16 cellular contexts compared by ENCODE assay signal in the genomic region with DNA sequence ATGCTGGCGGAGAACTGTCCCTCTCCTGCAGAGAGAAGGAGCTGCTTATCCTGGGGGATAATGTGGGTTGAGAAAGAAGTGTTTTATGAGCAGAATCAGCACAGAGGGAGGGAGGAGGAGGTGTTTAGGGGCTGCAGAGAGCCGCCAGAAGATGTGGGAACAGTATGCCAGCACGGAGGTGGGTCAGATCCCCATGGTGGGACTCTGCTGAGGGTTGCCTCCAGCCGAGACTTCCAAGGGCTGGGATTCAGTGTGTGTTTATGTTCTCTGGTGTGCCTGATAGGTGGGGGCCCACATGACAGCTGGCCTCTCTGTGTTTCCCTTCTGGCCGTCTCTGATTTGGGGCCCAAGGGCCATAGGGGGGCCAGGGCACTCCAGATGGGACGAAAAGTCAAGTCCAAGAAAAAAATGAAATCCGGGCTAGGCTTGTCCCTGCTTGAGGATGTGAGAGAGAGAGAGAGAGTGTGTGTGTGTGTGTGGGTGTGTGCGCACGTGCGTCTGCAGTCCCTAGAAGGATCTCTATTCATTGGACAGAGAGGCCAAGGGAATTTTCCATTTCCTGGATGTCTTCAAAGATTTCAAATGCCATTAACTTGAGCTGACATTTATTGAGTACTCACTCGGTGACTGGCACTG. TPM values are rescaled to one million over a fixed set of nuclear protein-coding genes. Genes with fewer than 3 reads are reported as not detected.
A peak's percentile ranks its signal among the peaks of the same experiment; 100 is the strongest.
DNase-seq lines count a peak whose midpoint lies in the region; ATAC-seq, FAIRE-seq and TF ChIP-seq lines count a peak whose summit lies in the region.
"Had no signal": no experiment of that assay in that cellular context is flagged by ENCODE, and none has a peak within 500 bp of the region (broad histone marks: within the 10 kb centered on the region; RNA-seq: fewer than 3 reads in every experiment).

No MANE protein-coding gene starts in this region.

- H3K27me3 Mint-ChIP-seq in activated CD4-positive, alpha-beta T cell treated with anti-CD3 and anti-CD28 coated beads for 36 hours = no peaks in the 10 kb centered on the region

- H3K36me3 Mint-ChIP-seq in activated CD4-positive, alpha-beta T cell treated with anti-CD3 and anti-CD28 coated beads for 36 hours (ENCODE audit: low read depth) = peaks cover 14% of the 10 kb centered on the region

- H3K4me3 ChIP-seq in neutrophil (ENCODE audit: low read depth in 1 of 2, low read length in 1 of 2) (peak overlapping the region in 1 of 2 experiments; percentile 25), psoas muscle (no peak overlapping the region)
- H3K4me3 ChIP-seq: A549, heart right ventricle, suprapubic skin had no signal

- peak; percentile 51 for ATAC-seq in activated CD4-positive, alpha-beta T cell treated with anti-CD3 and anti-CD28 coated beads for 36 hours
- ATAC-seq in psoas muscle (no peak), GM21576 (IDR thresholded peaks at IDR 0.05; ENCODE audit: unreplicated experiment) (no peak)
- ATAC-seq: A549 had no signal

- H3K4me1 ChIP-seq in neutrophil (ENCODE audit: control insufficient read depth in 1 of 2, insufficient read depth in 1 of 2, low read depth in 1 of 2, low read length in 1 of 2) = peaks cover 100% of the 10 kb centered on the region in 2 experiments
- H3K4me1 ChIP-seq in psoas muscle = no peaks in the 10 kb centered on the region
- H3K4me1 ChIP-seq: A549 had no signal

- peak overlapping the region; percentile 59 for H3K27ac Mint-ChIP-seq in activated CD4-positive, alpha-beta T cell treated with anti-CD3 and anti-CD28 coated beads for 36 hours

- H3K9me3 ChIP-seq in neutrophil (no peaks in the 10 kb centered on the region), psoas muscle (no peaks in the 10 kb centered on the region)
- H3K9me3 ChIP-seq: heart right ventricle, suprapubic skin had no signal

- CTCF ChIA-PET in activated CD4-positive, alpha-beta T cell treated with anti-CD3 and anti-CD28 coated beads for 36 hours (lab: Charles Lee) = interaction anchor here (0.6 to 2.1 kb wide), 5 partner anchors 16 to 57 kb away, joined by 3 to 9 read pairs (median 3); no protein-coding TSS in a partner anchor

- 27 to 33% (median 28%) methylated on average over 11 of the region's 11 CpGs for WGBS in psoas muscle, 3 donors

- POLR2A ChIA-PET in activated CD4-positive, alpha-beta T cell treated with anti-CD3 and anti-CD28 coated beads for 36 hours (lab: Charles Lee) = no interaction called here

- intact Hi-C loops in activated CD4-positive, alpha-beta T cell treated with anti-CD3 and anti-CD28 coated beads for 36 hours (cut with DNase I, micrococcal nuclease) = no loop called here
- intact Hi-C loops in psoas muscle (cut with DNase I) = no loop called here

- peaks cover 88% of the 10 kb centered on the region for H3K4me1 Mint-ChIP-seq in activated CD4-positive, alpha-beta T cell treated with anti-CD3 and anti-CD28 coated beads for 36 hours

- peak; percentile 45 for DNase-seq in activated CD4-positive, alpha-beta T cell treated with anti-CD3 and anti-CD28 coated beads for 36 hours
- DNase-seq in activated CD4-positive, alpha-beta T cell treated with anti-CD3 and anti-CD28 coated beads, Interleukin-2, amount 50 U/mL, for 48 hours = no peak
- DNase-seq in GM19239 (ENCODE audit: insufficient read length, low spot score) = no peak
- DNase-seq in psoas muscle = no peak
- no peak for DNase-seq in GOT3 (lab: John Stamatoyannopoulos, UW)
- DNase-seq: heart right ventricle, NCI-H1417 treated with DMSO at 0.1 percent for 48 hours, NCI-H524 treated with DMSO at 0.1 percent for 48 hours, nephron progenitor cell had no signal

- H3K9me3 Mint-ChIP-seq in activated CD4-positive, alpha-beta T cell treated with anti-CD3 and anti-CD28 coated beads for 36 hours (ENCODE audit: low read depth) = no peaks in the 10 kb centered on the region
- H3K9me3 Mint-ChIP-seq: nephron progenitor cell had no signal

- no peaks in the 10 kb centered on the region for H3K36me3 ChIP-seq in neutrophil
- H3K36me3 ChIP-seq in psoas muscle (ENCODE audit: insufficient read depth in 1 of 2, low read depth in 1 of 2) = no peaks in the 10 kb centered on the region
- H3K36me3 ChIP-seq: heart right ventricle, suprapubic skin had no signal

- H3K4me3 Mint-ChIP-seq in activated CD4-positive, alpha-beta T cell treated with anti-CD3 and anti-CD28 coated beads for 36 hours = no peak overlapping the region
- H3K4me3 Mint-ChIP-seq: nephron progenitor cell had no signal

- no peaks in the 10 kb centered on the region for H3K27me3 ChIP-seq in neutrophil
- H3K27me3 ChIP-seq in psoas muscle (ENCODE audit: insufficient read depth in 3 of 3, low read length in 2 of 3) = no peaks in the 10 kb centered on the region
- H3K27me3 ChIP-seq: suprapubic skin had no signal

- TF ChIP-seq CTCF in neutrophil (IDR thresholded peaks at IDR 0.05) = no peak
- TF ChIP-seq CTCF in psoas muscle (IDR thresholded peaks at IDR 0.05) = no peak

- peak; percentile 21 for FAIRE-seq in GM19239 (lab: Jason Lieb, UNC)
- FAIRE-seq: A549, colon had no signal

- peak overlapping the region; percentile 43 for H3K27ac ChIP-seq in angular gyrus (ENCODE audit: low read depth, low read length)
- peak overlapping the region; percentile 92 for H3K27ac ChIP-seq in neutrophil
- no peak overlapping the region for H3K27ac ChIP-seq in psoas muscle
- H3K27ac ChIP-seq: A549, suprapubic skin had no signal

RNA-seq across cellular contexts. Expression of a gene that starts 21.6 kb away (rescaled TPM):
- 10 to 100 TPM; 57.5 to 83.8 TPM for total RNA-seq in activated CD4-positive, alpha-beta T cell treated with anti-CD3 and anti-CD28 coated beads for 36 hours
- 1 to 10 TPM in 3 of 4 donors, under 1 TPM in 1; 0.83 to 1.5 (median 1.2) TPM for total RNA-seq in psoas muscle
- polyA plus RNA-seq in psoas muscle = under 1 TPM; 0.13 to 0.23 (median 0.14) TPM
- total RNA-seq: epithelial cell of proximal tubule had no signal

Comparison
In these comparisons a context has a peak if more than half of its experiments do, and no peak if none do; other contexts are left out.
1. RNA of a gene that starts 21.6 kb away (total RNA-seq): 57.5 to 83.8 TPM in activated CD4-positive, alpha-beta T cell treated with anti-CD3 and anti-CD28 coated beads for 36 hours; 0.83 to 1.5 TPM in psoas muscle; every median in the first group is over 10 times any median in the second.